Comparison of ENCODE assay signal across 17 cellular contexts in genomic region chr17:15446036-15446435, GRCh38. TPM values are rescaled to one million over a fixed set of nuclear protein-coding genes. Genes with fewer than 3 reads are reported as not detected.
DNase-seq lines count a peak whose midpoint lies in the region; ATAC-seq and TF ChIP-seq lines count a peak whose summit lies in the region.
"Had no signal": no experiment of that assay in that cellular context is flagged by ENCODE, and none has a peak within 500 bp of the region (broad histone marks: within the 10 kb centered on the region; RNA-seq: fewer than 3 reads in every experiment).

No MANE protein-coding gene starts in this region.

- TF ChIP-seq CTCF in NB4 (IDR thresholded peaks at IDR 0.05; ENCODE audit: low read depth, low read length) (peak; percentile 23), epithelial cell of proximal tubule (conservative IDR thresholded peaks at IDR 0.05; ENCODE audit: low read depth, low read length) (peak; percentile 32), sigmoid colon (IDR thresholded peaks at IDR 0.05) (no peak), psoas muscle (IDR thresholded peaks at IDR 0.05) (no peak)

- H3K4me3 ChIP-seq in NB4 (ENCODE audit: low read depth, low read length) (no peak overlapping the region), epithelial cell of proximal tubule (ENCODE audit: low read depth, low read length) (no peak overlapping the region), sigmoid colon (no peak overlapping the region), psoas muscle (no peak overlapping the region), aorta (ENCODE audit: low read length in 2 of 2) (no peak overlapping the region)
- H3K4me3 ChIP-seq: adrenal gland, upper lobe of left lung had no signal

- H3K36me3 ChIP-seq in sigmoid colon = no peaks in the 10 kb centered on the region
- H3K36me3 ChIP-seq in psoas muscle (ENCODE audit: insufficient read depth in 1 of 2, low read depth in 1 of 2) = no peaks in the 10 kb centered on the region
- peaks cover 0 to 3% of the 10 kb centered on the region in 2 donors for H3K36me3 ChIP-seq in aorta (ENCODE audit: control insufficient read depth in 1 of 2, insufficient read depth in 2 of 2, low read length in 1 of 2)
- H3K36me3 ChIP-seq: adrenal gland, upper lobe of left lung had no signal

- H3K4me1 ChIP-seq in sigmoid colon (no peaks in the 10 kb centered on the region), psoas muscle (peaks cover 15% of the 10 kb centered on the region), aorta (ENCODE audit: control insufficient read depth in 1 of 2, insufficient read depth in 2 of 2, low read length in 2 of 2) (no peaks in the 10 kb centered on the region)

- no peaks in the 10 kb centered on the region for H3K27me3 ChIP-seq in sigmoid colon
- no peaks in the 10 kb centered on the region for H3K27me3 ChIP-seq in psoas muscle (ENCODE audit: insufficient read depth in 3 of 3, low read length in 2 of 3)
- H3K27me3 ChIP-seq in aorta (ENCODE audit: control insufficient read depth in 1 of 2, insufficient read depth in 2 of 2, low read length in 1 of 2) = no peaks in the 10 kb centered on the region
- H3K27me3 ChIP-seq: adrenal gland, upper lobe of left lung had no signal

- 87 to 90% methylated on average over 10 of the region's 10 CpGs for WGBS in sigmoid colon, 2 donors
- 76 to 92% (median 77%) methylated on average over 10 of the region's 10 CpGs for WGBS in psoas muscle, 3 donors
- WGBS in aorta, 2 donors = 73 to 74% methylated on average over 10 of the region's 10 CpGs

- peak; percentile 3 for DNase-seq in activated CD4-positive, alpha-beta T cell treated with anti-CD3 and anti-CD28 coated beads for 48 hours
- DNase-seq in activated CD4-positive, alpha-beta T cell treated with anti-CD3 and anti-CD28 coated beads, Interleukin-2, amount 50 U/mL, for 4 hours = no peak
- DNase-seq in NB4 (ENCODE audit: low read depth) (peak; percentile 21), epithelial cell of proximal tubule (ENCODE audit: low read depth) (no peak), sigmoid colon (peak; percentile 37), psoas muscle (no peak), aorta (no peak), NCI-H1436 treated with DMSO at 0.1 percent for 48 hours (lab: John Stamatoyannopoulos, UW) (no peak)
- DNase-seq: activated CD8-positive, alpha-beta memory T cell treated with anti-CD3 and anti-CD28 coated beads for 24 hours; adrenal gland; cerebellar nuclear complex; NCI-H1694; small intestine; upper lobe of left lung had no signal

- TF ChIP-seq EP300 in sigmoid colon (IDR thresholded peaks at IDR 0.05) = no peak

- TF ChIP-seq POLR2A in NB4 (IDR thresholded peaks at IDR 0.05; ENCODE audit: extremely low read depth, insufficient read length) (no peak), sigmoid colon (IDR thresholded peaks at IDR 0.05) (no peak)

- H3K9me3 ChIP-seq in sigmoid colon = no peaks in the 10 kb centered on the region
- H3K9me3 ChIP-seq in psoas muscle = no peaks in the 10 kb centered on the region
- no peaks in the 10 kb centered on the region for H3K9me3 ChIP-seq in aorta (ENCODE audit: control insufficient read depth, low read length)
- H3K9me3 ChIP-seq: adrenal gland, upper lobe of left lung had no signal

- intact Hi-C loops in sigmoid colon (cut with DNase I) (no loop called here), psoas muscle (cut with DNase I) (no loop called here), aorta (cut with DNase I) (no loop called here)

- H3K27ac ChIP-seq in sigmoid colon (no peak overlapping the region), psoas muscle (no peak overlapping the region), aorta (ENCODE audit: low read depth in 1 of 2, low read length in 2 of 2) (no peak overlapping the region)
- H3K27ac ChIP-seq: adrenal gland, HL-60, upper lobe of left lung had no signal

- ATAC-seq in psoas muscle (no peak), aorta (ENCODE audit: low FRiP score) (no peak)
- ATAC-seq: activated T-helper 17 cell treated with anti-CD3 and anti-CD28 coated beads, Interleukin-2, amount 50 U/mL, for 72 hours; stimulated activated memory B cell treated with anti-CD40 and anti-IgM and Interleukin-4, amounts not matched to agents 10 μg/mL and 1 μg/mL and 100 μg/mL, for 72 hours had no signal

RNA-seq across cellular contexts. Expression of gene CDRT4, which starts 21.4 kb away (rescaled TPM):
- total RNA-seq in epithelial cell of proximal tubule = 0.29 and 6.7 TPM in 2 replicates
- total RNA-seq in sigmoid colon = 1 to 10 TPM in 3 of 4 donors, not detected in 1; 2.5 to 5.0 (median 3.8) TPM
- polyA plus RNA-seq in sigmoid colon = 1 to 10 TPM; 1.8 to 6.6 (median 3.5) TPM
- 1 to 10 TPM in 1 of 4 donors, under 1 TPM in 3; 0.62 to 2.0 (median 0.86) TPM for total RNA-seq in psoas muscle
- under 1 TPM in 2 of 3 donors, not detected in 1; 0.29 to 0.31 TPM for polyA plus RNA-seq in psoas muscle
- total RNA-seq in aorta = 10 to 100 TPM; 16.3 to 19.5 TPM
- 10 to 100 TPM in 1 of 2 donors, 1 to 10 TPM in 1; 2.3 to 16.3 TPM for polyA plus RNA-seq in aorta

Comparison
In these comparisons a context has a peak if more than half of its experiments do, and no peak if none do; other contexts are left out.
1. DNase-seq: peak in activated CD4-positive, alpha-beta T cell treated with anti-CD3 and anti-CD28 coated beads for 48 hours (single experiment), NB4 (single experiment) and sigmoid colon (single experiment); none in activated CD4-positive, alpha-beta T cell treated with anti-CD3 and anti-CD28 coated beads, Interleukin-2, amount 50 U/mL, for 4 hours (0 of 2), epithelial cell of proximal tubule (single experiment), psoas muscle (0 of 2), aorta (0 of 2) and NCI-H1436 treated with DMSO at 0.1 percent for 48 hours (single experiment).
2. CTCF ChIP-seq: peak in NB4 (single experiment) and epithelial cell of proximal tubule (single experiment); none in sigmoid colon (0 of 4) and psoas muscle (single experiment).